8 cellular contexts compared by ENCODE assay signal in the genomic region with DNA sequence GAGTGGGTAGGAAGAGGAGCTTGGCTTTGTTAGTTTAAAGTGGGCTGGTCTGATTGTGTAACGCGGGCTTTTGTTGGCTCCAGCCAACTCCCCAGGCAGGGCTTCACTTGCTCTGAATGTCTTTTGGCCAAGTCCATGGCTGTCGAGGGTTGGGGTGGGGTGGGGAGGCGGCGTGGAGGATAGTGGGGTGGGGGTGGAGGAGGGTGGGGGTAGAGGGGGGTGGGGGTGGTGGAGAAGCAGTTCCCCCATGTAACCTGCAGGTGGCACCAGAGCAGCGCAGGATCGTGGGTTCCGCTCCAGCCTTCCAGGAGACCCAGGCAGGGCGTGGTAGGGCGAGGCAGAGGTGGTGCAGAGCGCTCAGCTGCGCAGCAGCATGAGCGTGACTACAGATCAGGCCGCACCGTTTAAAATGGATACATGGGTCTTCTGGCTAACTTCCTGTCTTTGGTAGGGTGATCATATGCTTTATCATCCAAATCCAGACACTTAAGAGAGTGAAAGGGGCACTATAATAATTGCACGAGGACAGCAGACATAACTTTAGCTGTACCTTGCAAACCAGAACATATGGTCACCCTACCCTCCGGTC. TPM values are rescaled to one million over a fixed set of nuclear protein-coding genes. Genes with fewer than 3 reads are reported as not detected.
DNase-seq lines count a peak whose midpoint lies in the region; ATAC-seq and TF ChIP-seq lines count a peak whose summit lies in the region.

No MANE protein-coding gene starts in this region.

- DNase-seq in HL-60 (ENCODE audit: low read depth in 1 of 2, low spot score in 1 of 2) (peak; percentile 57 to 76), NT2/D1 (ENCODE audit: low read depth, low spot score) (peak; percentile 57), epithelial cell of esophagus (ENCODE audit: low read depth) (peak; percentile 77), naive B cell (peak; percentile 50), cortex of kidney (lab: John Stamatoyannopoulos, UW) (no peak)
- peak; percentile 60 for DNase-seq in activated CD8-positive, alpha-beta memory T cell treated with anti-CD3 and anti-CD28 coated beads, Interleukin-2, amount 50 U/mL, for 4 hours
- DNase-seq in stimulated activated CD8-positive, alpha-beta memory T cell treated with anti-CD3 and anti-CD28 coated beads, Interleukin-7, amount 100 ng/mL, for 4 hours (ENCODE audit: low read depth in 2 of 2), result peak; percentile 23 to 33

- H3K4me3 ChIP-seq in HL-60 (replicated peaks; ENCODE audit: insufficient read depth, low read length), result no peak overlapping the region
- H3K4me3 ChIP-seq in NT2/D1 (ENCODE audit: insufficient read length, low read depth), result no peak overlapping the region
- H3K4me3 ChIP-seq in epithelial cell of esophagus (ENCODE audit: low read length), result no peak overlapping the region

- no peaks in the 10 kb centered on the region for H3K36me3 ChIP-seq in NT2/D1 (ENCODE audit: insufficient read depth, insufficient read length, low read length)

- peaks cover 8 to 13% (median 10%) of the 10 kb centered on the region in 3 donors for H3K4me1 Mint-ChIP-seq in naive B cell

- peaks cover 11% of the 10 kb centered on the region; the same call in 1 of the 2 replicates for H3K9me3 ChIP-seq in NT2/D1 (ENCODE audit: insufficient read depth, low read length)

- peaks cover 0 to 10% (median 7%) of the 10 kb centered on the region in 3 donors for H3K27me3 Mint-ChIP-seq in naive B cell

- peaks cover 12 to 13% of the 10 kb centered on the region in 2 donors for H3K36me3 Mint-ChIP-seq in naive B cell

- TF ChIP-seq CTCF in C4-2B (conservative IDR thresholded peaks at IDR 0.05), result peak; percentile 85
- TF ChIP-seq CTCF in HL-60 (IDR thresholded peaks at IDR 0.05; ENCODE audit: insufficient read depth, low read length), result no peak
- TF ChIP-seq CTCF in epithelial cell of esophagus (IDR thresholded peaks at IDR 0.05; ENCODE audit: insufficient read depth, low read depth, low read length, missing control alignments), result peak; percentile 65

- ATAC-seq in naive B cell (ENCODE audit: low read depth in 2 of 2), result peak; percentile 88 to 99

- peak overlapping the region in 3 of 6 donors; percentile 33 to 56 (median 54) for H3K27ac Mint-ChIP-seq in naive B cell

- H3K4me3 Mint-ChIP-seq in naive B cell, result peak overlapping the region in 4 of 8 donors; percentile 10 to 81 (median 53)

- no peaks in the 10 kb centered on the region for H3K4me1 ChIP-seq in NT2/D1 (ENCODE audit: insufficient read depth, insufficient read length)

- peaks cover 0 to 2% (median 0%) of the 10 kb centered on the region in 7 donors for H3K9me3 Mint-ChIP-seq in naive B cell

- H3K27me3 ChIP-seq in HL-60 (ENCODE audit: insufficient read depth, poor library complexity, severe bottlenecking) (no peaks in the 10 kb centered on the region), NT2/D1 (ENCODE audit: insufficient read depth, insufficient read length) (peaks cover 28% of the 10 kb centered on the region)

- no peak overlapping the region for H3K9ac ChIP-seq in NT2/D1 (ENCODE audit: insufficient read length, low read depth)

- H3K27ac ChIP-seq in C4-2B, result no peak overlapping the region
- H3K27ac ChIP-seq in HL-60 (replicated peaks), result no peak overlapping the region

RNA-seq across cellular contexts. Expression of a gene that starts 28.3 kb away (rescaled TPM):
- under 1 TPM in 1 of 6 donors, not detected in 5; 0.09 TPM for polyA plus RNA-seq in naive B cell (ENCODE audit: low read depth in 6 of 6)

RNA-seq across cellular contexts. Expression of a gene that starts 59.5 kb away (rescaled TPM):
- 10 to 100 TPM in 5 of 6 donors, 1 to 10 TPM in 1; 6.4 to 39.8 (median 18.9) TPM for polyA plus RNA-seq in naive B cell (ENCODE audit: low read depth in 6 of 6)
